19 cellular contexts compared by ENCODE assay signal in genomic region chr1:212438831-212439237, GRCh38.
"Had no signal": no experiment of that assay in that cellular context is flagged by ENCODE, and none has a peak within 500 bp of the region (broad histone marks: within the 10 kb centered on the region; RNA-seq: fewer than 3 reads in every experiment).

No MANE protein-coding gene starts in this region.

- DNase-seq: effector CD4-positive, alpha-beta T cell; endodermal cell; heart right ventricle; hypothalamus; kidney glomerular epithelial cell; mammary epithelial cell; naive thymus-derived CD4-positive, alpha-beta T cell; nephron progenitor cell; posterior cingulate gyrus; sigmoid colon; stimulated activated naive CD4-positive, alpha-beta T cell treated with Interleukin-2 at 50 U/mL for 16 hours had no signal

- H3K36me3 ChIP-seq: neutrophil had no signal

- H3K27ac ChIP-seq: coronary artery, heart right ventricle, neutrophil, sigmoid colon, skin epidermis had no signal

- FAIRE-seq: endothelial cell of umbilical vein, frontal cortex, islet of Langerhans, urothelium cell line had no signal

- H3K27me3 Mint-ChIP-seq: naive thymus-derived CD4-positive, alpha-beta T cell; type B pancreatic cell had no signal

- H3K4me3 Mint-ChIP-seq: endodermal cell; naive thymus-derived CD4-positive, alpha-beta T cell; nephron progenitor cell; type B pancreatic cell had no signal

- H3K27me3 ChIP-seq: heart right ventricle, neutrophil, sigmoid colon had no signal

- H3K9me3 ChIP-seq: heart right ventricle, neutrophil, sigmoid colon had no signal

- H3K27ac Mint-ChIP-seq: endodermal cell; naive thymus-derived CD4-positive, alpha-beta T cell; nephron progenitor cell; type B pancreatic cell had no signal

- H3K4me1 Mint-ChIP-seq: endodermal cell had no signal

- ATAC-seq: heart right ventricle; naive thymus-derived CD4-positive, alpha-beta T cell had no signal

- H3K4me3 ChIP-seq: coronary artery, heart right ventricle, sigmoid colon, skin epidermis had no signal

- H3K9me3 Mint-ChIP-seq: endodermal cell; naive thymus-derived CD4-positive, alpha-beta T cell; nephron progenitor cell; type B pancreatic cell had no signal

- H3K36me3 Mint-ChIP-seq: type B pancreatic cell had no signal
